ENCODE assay signal across 21 cellular contexts in the genomic region with DNA sequence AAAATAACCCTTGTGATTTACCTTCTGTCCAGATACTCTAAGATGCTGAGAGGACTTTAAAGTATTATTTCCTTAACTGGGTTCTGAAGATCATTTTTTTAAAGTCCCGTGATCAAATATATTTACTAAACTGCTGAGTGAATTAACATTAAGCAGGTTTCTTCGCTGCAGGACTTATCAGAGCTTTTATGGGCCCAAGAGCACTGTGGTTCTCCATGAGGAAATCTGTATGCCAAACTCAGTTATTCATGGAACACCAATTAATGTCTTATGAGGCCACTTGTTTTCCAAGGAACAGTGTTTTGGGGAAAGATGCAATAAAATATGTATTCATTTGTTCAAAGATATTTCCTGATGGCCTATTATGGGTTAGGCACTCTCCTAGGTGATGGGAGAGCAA.
"Had no signal": no experiment of that assay in that cellular context is flagged by ENCODE, and none has a peak within 500 bp of the region (broad histone marks: within the 10 kb centered on the region; RNA-seq: fewer than 3 reads in every experiment).

No MANE protein-coding gene starts in this region.

- H3K4me3 Mint-ChIP-seq: activated CD4-positive, alpha-beta T cell treated with anti-CD3 and anti-CD28 coated beads, Interleukin-2, amount 10 ng/mL, durations not matched to agents 7 days and 5 days; neural crest cell; stimulated activated naive CD8-positive, alpha-beta T cell treated with anti-CD3 and anti-CD28 coated beads, Interleukin-15, Interleukin-2, amounts not matched to agents 100 ng/mL and 50 ng/mL, for 24 hours had no signal

- H3K36me3 ChIP-seq: brain microvascular endothelial cell, transverse colon, uterus had no signal

- H3K27me3 ChIP-seq: brain microvascular endothelial cell, heart left ventricle, left lung, transverse colon, uterus had no signal

- H3K4me1 ChIP-seq: esophagus muscularis mucosa, gastroesophageal sphincter, uterus had no signal

- H3K4me1 Mint-ChIP-seq: activated CD4-positive, alpha-beta T cell treated with anti-CD3 and anti-CD28 coated beads, Interleukin-2, amount 10 ng/mL, durations not matched to agents 7 days and 5 days had no signal

- H3K4me3 ChIP-seq: coronary artery, esophagus muscularis mucosa, gastroesophageal sphincter, heart left ventricle, left lung, transverse colon, uterus had no signal

- ATAC-seq: activated CD4-positive, CD25-positive, alpha-beta regulatory T cell treated with anti-CD3 and anti-CD28 coated beads, Interleukin-2, amount 50 U/mL, for 24 hours; gastroesophageal sphincter; heart left ventricle; left lung; SK-N-SH treated with all-trans-retinoic acid at 6 μM for 48 hours had no signal

- H3K9me3 Mint-ChIP-seq: activated CD4-positive, alpha-beta T cell treated with anti-CD3 and anti-CD28 coated beads, Interleukin-2, amount 10 ng/mL, durations not matched to agents 7 days and 5 days; stimulated activated naive CD8-positive, alpha-beta T cell treated with anti-CD3 and anti-CD28 coated beads, Interleukin-15, Interleukin-2, amounts not matched to agents 100 ng/mL and 50 ng/mL, for 24 hours had no signal

- H3K27me3 Mint-ChIP-seq: activated CD4-positive, alpha-beta T cell treated with anti-CD3 and anti-CD28 coated beads, Interleukin-2, amount 10 ng/mL, durations not matched to agents 7 days and 5 days; stimulated activated naive CD8-positive, alpha-beta T cell treated with anti-CD3 and anti-CD28 coated beads, Interleukin-15, Interleukin-2, amounts not matched to agents 100 ng/mL and 50 ng/mL, for 24 hours had no signal

- H3K27ac ChIP-seq: brain microvascular endothelial cell, coronary artery, esophagus muscularis mucosa, gastroesophageal sphincter, heart left ventricle, left lung, transverse colon, uterus had no signal

- DNase-seq: activated CD4-positive, alpha-beta T cell treated with anti-CD3 and anti-CD28 coated beads, Interleukin-2, amount 10 ng/mL, durations not matched to agents 7 days and 5 days; activated effector memory CD4-positive, alpha-beta T cell treated with anti-CD3 and anti-CD28 coated beads, Interleukin-2, amount 50 U/mL, for 16 hours; aorta; brain microvascular endothelial cell; central memory CD4-positive, alpha-beta T cell; heart left ventricle; left lung; midbrain; stimulated activated CD4-positive, alpha-beta T cell treated with anti-CD3 and anti-CD28 coated beads, Interleukin-12 subunit alpha, Interleukin-12 subunit beta, amount 100 ng/mL, for 4 hours; stimulated activated CD4-positive, alpha-beta T cell treated with anti-CD3 and anti-CD28 coated beads, Interleukin-1b, Interleukin-23, amount 100 ng/mL, for 48 hours; stimulated activated CD8-positive, alpha-beta memory T cell treated with anti-CD3 and anti-CD28 coated beads, Interleukin-4, amount 100 ng/mL, for 48 hours; transverse colon; uterus had no signal

- H3K27ac Mint-ChIP-seq: progenitor cell of endocrine pancreas had no signal

- H3K9me3 ChIP-seq: esophagus muscularis mucosa, gastroesophageal sphincter, heart left ventricle, left lung, transverse colon, uterus had no signal
